3 cellular contexts compared by ENCODE assay signal in the genomic region with DNA sequence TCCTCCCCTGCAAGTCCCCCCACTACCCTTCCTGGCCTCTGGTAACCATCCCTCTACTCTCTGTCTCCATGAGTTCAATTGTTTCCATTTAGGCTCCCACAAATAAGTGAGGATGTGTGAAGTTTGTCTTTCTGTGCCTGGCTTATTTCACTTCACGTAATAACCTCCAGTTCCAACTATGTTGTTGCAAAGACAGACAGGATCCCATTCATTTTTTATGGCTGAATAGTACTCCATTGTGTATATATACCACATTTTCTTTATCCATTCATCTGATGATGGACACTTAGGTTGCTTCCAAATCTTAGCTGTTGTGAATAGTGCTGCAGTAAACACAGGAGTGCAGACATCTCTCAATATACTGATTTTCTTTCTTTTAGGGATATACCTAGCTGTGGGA. TPM values are rescaled to one million over a fixed set of nuclear protein-coding genes. Genes with fewer than 3 reads are reported as not detected.
"Had no signal": no experiment of that assay in that cellular context is flagged by ENCODE, and none has a peak within 500 bp of the region (broad histone marks: within the 10 kb centered on the region; RNA-seq: fewer than 3 reads in every experiment).

No MANE protein-coding gene starts in this region.

RNA-seq across cellular contexts. Expression of a gene that starts 36.7 kb away (rescaled TPM):
- total RNA-seq: M059J, PC-9 had no signal
- polyA plus RNA-seq: cardiac muscle cell had no signal
